Comparison of ENCODE assay signal across 8 cellular contexts in the genomic region with DNA sequence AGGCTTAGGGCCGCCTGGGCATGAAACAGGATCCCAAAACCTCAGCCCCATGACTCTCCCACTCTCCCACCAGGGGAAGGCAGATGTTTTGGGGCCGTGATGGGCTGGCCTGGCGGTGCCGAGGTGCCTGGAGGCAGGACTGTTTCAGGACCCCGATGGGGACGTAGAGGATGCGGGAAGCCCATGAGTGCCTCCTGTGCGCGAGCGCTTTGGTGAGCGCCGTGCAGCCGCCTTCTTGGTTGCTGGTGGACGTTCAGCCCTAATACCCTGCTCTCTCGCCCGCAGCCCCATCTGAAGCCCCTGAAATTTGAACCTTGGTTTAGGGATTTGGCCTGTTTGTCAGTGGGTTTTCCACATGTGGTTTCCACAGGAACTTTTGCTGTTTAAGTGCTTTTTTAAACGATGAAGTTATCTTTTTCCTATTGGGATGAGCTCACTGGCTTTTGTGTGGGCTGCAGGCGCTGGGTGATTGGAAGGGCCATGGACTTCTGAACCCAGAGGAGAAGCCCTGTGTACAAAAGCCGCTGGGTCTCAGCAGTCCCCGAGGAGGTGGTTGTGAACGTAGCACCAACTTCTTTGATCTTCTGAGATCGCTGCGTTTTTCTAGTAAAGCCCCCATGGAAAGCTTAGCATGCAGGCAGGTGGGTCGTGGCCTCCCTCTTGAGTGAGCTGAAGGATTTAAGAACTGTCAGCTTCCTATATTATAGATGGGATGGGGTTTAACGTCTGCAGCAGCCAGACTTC.
DNase-seq lines count a peak whose midpoint lies in the region; ATAC-seq, FAIRE-seq and TF ChIP-seq lines count a peak whose summit lies in the region.
"Not testable (repeated sequence)": the region's sequence is repeated elsewhere in the genome, so short reads cannot be mapped to it uniquely, and the experiment has no call there.

No MANE protein-coding gene starts in this region.

- 0 out of 2 replicates have a peak overlapping the region, but pooled peaks have one; percentile 3 for H2AFZ ChIP-seq in SK-N-SH (ENCODE audit: low read depth)
- not testable (repeated sequence) for H2AFZ ChIP-seq in HepG2 (ENCODE audit: low read length)

- in situ Hi-C loops in brain microvascular endothelial cell (cut with HindIII; ENCODE audit: low pct_ligation_motif_present, low sequenced_read_pairs); HepG2 (cut with HindIII; ENCODE audit: extremely low pct_ligation_motif_present, low pct_unique_long_range_greater_than_20kb): not testable (repeated sequence)

- not testable (repeated sequence) for H3K27me3 ChIP-seq in SK-N-SH (ENCODE audit: insufficient read depth); brain microvascular endothelial cell (replicated peaks); heart right ventricle; HepG2 (ENCODE audit: control insufficient read depth in 1 of 2, insufficient read depth in 2 of 2, low read length in 2 of 2); skeletal muscle tissue (ENCODE audit: control insufficient read depth in 3 of 3, insufficient read depth in 3 of 3, low read length in 3 of 3); uterus

- not testable (repeated sequence) for DNase-seq in Calu3; SK-N-SH; brain microvascular endothelial cell; heart right ventricle; HepG2 (ENCODE audit: low spot score); nephron progenitor cell; uterus

- H3K9me3 ChIP-seq in SK-N-SH; heart right ventricle; HepG2 (ENCODE audit: low read length); skeletal muscle tissue (ENCODE audit: control insufficient read depth in 3 of 3, low read length in 3 of 3); uterus: not testable (repeated sequence)

- TF ChIP-seq POLR2A in HepG2 (IDR thresholded peaks at IDR 0.05; ENCODE audit: insufficient read depth in 1 of 2, low read depth in 2 of 2, low read length in 2 of 2), result peak in 1 of 2 experiments; percentile 37; a peak in 2 of 4 replicates
- TF ChIP-seq POLR2A in uterus (IDR thresholded peaks at IDR 0.05), result not testable (repeated sequence)

- H3K27ac ChIP-seq in SK-N-SH (ENCODE audit: low read depth in 2 of 2, low read length in 1 of 2) (peak overlapping the region; percentile 85 to 100), brain microvascular endothelial cell (peak overlapping the region; percentile 99), heart right ventricle (peak overlapping the region; percentile 79 to 93 (median 86)), HepG2 (ENCODE audit: extremely low read length, insufficient read depth, low read length) (peak overlapping the region; percentile 100), skeletal muscle tissue (ENCODE audit: low read depth, low read length) (peak overlapping the region; percentile 19), uterus (peak overlapping the region; percentile 82 to 93)

- not testable (repeated sequence) for H3K9me2 ChIP-seq in SK-N-SH

- peak overlapping the region; percentile 95 for H3K27ac Mint-ChIP-seq in Calu3 (ENCODE audit: unreplicated experiment)
- peak overlapping the region; percentile 57 for H3K27ac Mint-ChIP-seq in nephron progenitor cell

- not testable (repeated sequence) for TF ChIP-seq CTCF in Calu3 (IDR thresholded peaks at IDR 0.05; ENCODE audit: unreplicated experiment); SK-N-SH (IDR thresholded peaks at IDR 0.05); brain microvascular endothelial cell (IDR thresholded peaks at IDR 0.05; ENCODE audit: low read depth, low read length, missing control alignments); heart right ventricle (IDR thresholded peaks at IDR 0.05); HepG2 (CRISPR knock-in tag; IDR thresholded peaks at IDR 0.05); nephron progenitor cell (IDR thresholded peaks at IDR 0.05); uterus (IDR thresholded peaks at IDR 0.05)

- TF ChIP-seq RAD21 in SK-N-SH (IDR thresholded peaks at IDR 0.05; ENCODE audit: low read length); HepG2 (CRISPR knock-in tag; IDR thresholded peaks at IDR 0.05): not testable (repeated sequence)

- H4K20me1 ChIP-seq in SK-N-SH (ENCODE audit: insufficient read depth); HepG2 (ENCODE audit: insufficient read depth, low read length): not testable (repeated sequence)

- not testable (repeated sequence) for TF ChIP-seq EP300 in SK-N-SH (IDR thresholded peaks at IDR 0.05; ENCODE audit: borderline replicate concordance in 1 of 2, low read depth in 1 of 2, low read length in 1 of 2); HepG2 (IDR thresholded peaks at IDR 0.05; ENCODE audit: low read depth in 2 of 2, low read length in 2 of 2); HepG2 (CRISPR knock-in tag; IDR thresholded peaks at IDR 0.05; ENCODE audit: borderline replicate concordance)

- H3K9me3 Mint-ChIP-seq in Calu3 (ENCODE audit: low read depth, unreplicated experiment); nephron progenitor cell: not testable (repeated sequence)

- POLR2A ChIA-PET in SK-N-SH (lab: Yijun Ruan, JAX), result not testable (repeated sequence)
- POLR2A ChIA-PET in HepG2 (lab: Yijun Ruan, JAX), result interaction anchor here (1.5 kb wide), 1 partner anchor 76 kb away, joined by 5 read pairs; no protein-coding TSS in a partner anchor

- not testable (repeated sequence) for H3K4me3 ChIP-seq in SK-N-SH (ENCODE audit: low read depth in 2 of 2, low read length in 1 of 2); brain microvascular endothelial cell (ENCODE audit: low read depth, low read length); skeletal muscle tissue (ENCODE audit: low read length in 3 of 3); uterus
- peak overlapping the region in 3 of 10 donors; percentile 0 to 46 (median 24) for H3K4me3 ChIP-seq in heart right ventricle
- peak overlapping the region; percentile 69 to 88 (median 78); a peak in 5 of 6 replicates for H3K4me3 ChIP-seq in HepG2 (replicated peaks in 1 of 3; ENCODE audit: insufficient read depth in 1 of 3, low read depth in 2 of 3, low read length in 3 of 3)

- intact Hi-C loops in Calu3 (cut with micrococcal nuclease; ENCODE audit: unreplicated experiment); heart right ventricle (cut with DNase I); uterus (cut with DNase I; ENCODE audit: low total_unique reads): not testable (repeated sequence)
- intact Hi-C loops in HepG2 (cut with micrococcal nuclease; ENCODE audit: unreplicated experiment), result loop anchor here (10.0 kb wide), 1 partner anchor 54 kb away; no protein-coding TSS in a partner anchor

- H3K27me3 Mint-ChIP-seq in Calu3 (ENCODE audit: unreplicated experiment); nephron progenitor cell (ENCODE audit: low read depth, poor library complexity): not testable (repeated sequence)

- CTCF ChIA-PET in Calu3 (lab: Charles Lee); SK-N-SH (lab: Yijun Ruan, JAX); HepG2 (lab: Yijun Ruan, JAX; ENCODE audit: low intra/inter-chr PET ratio, low total read pairs): not testable (repeated sequence)

- 97% methylated on average over 21 of the region's 25 CpGs for WGBS in SK-N-SH (ENCODE audit: low lambda C conversion rate)
- 67 to 77% methylated on average over 22 to 24 of the region's 25 CpGs for WGBS in heart right ventricle, 2 donors
- WGBS in HepG2 (ENCODE audit: low lambda C conversion rate), result 42% methylated on average over 9 of the region's 25 CpGs

- H3K4me2 ChIP-seq in SK-N-SH (peak overlapping the region; percentile 71), HepG2 (ENCODE audit: low read depth, low read length) (peak overlapping the region; percentile 100)

- H3K36me3 ChIP-seq in SK-N-SH (replicated peaks in 1 of 2; ENCODE audit: control insufficient read depth in 1 of 2, insufficient read depth in 2 of 2, low read length in 1 of 2); brain microvascular endothelial cell (replicated peaks); heart right ventricle; HepG2 (replicated peaks in 1 of 2; ENCODE audit: control insufficient read depth in 1 of 2, insufficient read depth in 2 of 2, low read length in 2 of 2); skeletal muscle tissue (ENCODE audit: control insufficient read depth in 3 of 3, insufficient read depth in 3 of 3, low read length in 3 of 3); uterus: not testable (repeated sequence)

- H3K9ac ChIP-seq in SK-N-SH, result peak overlapping the region; percentile 91
- H3K9ac ChIP-seq in HepG2 (ENCODE audit: insufficient read depth, low read depth, low read length), result peak overlapping the region; percentile 95
- peak overlapping the region in 1 of 3 donors; percentile 16 for H3K9ac ChIP-seq in skeletal muscle tissue (ENCODE audit: low read depth in 1 of 3, low read length in 3 of 3)

- H3K4me1 Mint-ChIP-seq in Calu3 (ENCODE audit: low read depth, unreplicated experiment), result peaks cover 56% of the 10 kb centered on the region
- H3K4me1 Mint-ChIP-seq in nephron progenitor cell, result peaks cover 48% of the 10 kb centered on the region

- H3F3A ChIP-seq in SK-N-SH (replicated peaks; ENCODE audit: insufficient read depth), result peaks cover 16% of the 10 kb centered on the region

- not testable (repeated sequence) for H3K79me2 ChIP-seq in SK-N-SH (ENCODE audit: insufficient read depth); HepG2 (ENCODE audit: insufficient read depth, low read length)

- not testable (repeated sequence) for ATAC-seq in heart right ventricle
- ATAC-seq in HepG2, result peak; percentile 64

- peaks cover 83% of the 10 kb centered on the region for H3K36me3 Mint-ChIP-seq in Calu3 (ENCODE audit: insufficient read depth, unreplicated experiment)
- not testable (repeated sequence) for H3K36me3 Mint-ChIP-seq in nephron progenitor cell (ENCODE audit: low read depth)

- not testable (repeated sequence) for BruUV-seq in Calu3 (replicated peaks; lab: Mats Ljungman, UMichigan)
- TSS peak; percentile 66 for BruUV-seq in HepG2 (replicated peaks; lab: Mats Ljungman, UMichigan)

- H3K4me3 Mint-ChIP-seq in Calu3 (ENCODE audit: low read depth, unreplicated experiment) (peak overlapping the region; percentile 73), nephron progenitor cell (peak overlapping the region; percentile 8)

- peak; percentile 83 for FAIRE-seq in HepG2 (lab: Jason Lieb, UNC)

- H3K4me1 ChIP-seq in SK-N-SH (ENCODE audit: control insufficient read depth in 1 of 2, insufficient read depth in 2 of 2, low read depth in 1 of 2, low read length in 1 of 2), result peaks cover 36 to 61% of the 10 kb centered on the region in 2 experiments
- H3K4me1 ChIP-seq in heart right ventricle, result peaks cover 14 to 68% (median 33%) of the 10 kb centered on the region in 9 donors
- peaks cover 94% of the 10 kb centered on the region for H3K4me1 ChIP-seq in HepG2 (ENCODE audit: insufficient read depth, low read length)
- H3K4me1 ChIP-seq in skeletal muscle tissue (ENCODE audit: control insufficient read depth in 3 of 3, insufficient read depth in 3 of 3, low read length in 3 of 3), result peaks cover 4 to 15% (median 8%) of the 10 kb centered on the region in 3 donors
- peaks cover 3 to 13% of the 10 kb centered on the region in 2 donors for H3K4me1 ChIP-seq in uterus

Comparison
In these comparisons a context has a peak if more than half of its experiments do, and no peak if none do; other contexts are left out.
1. H3K27ac ChIP-seq: peak in every context shown above with its lines; median percentile 100 in HepG2; 99 in brain microvascular endothelial cell; 92 in SK-N-SH; 88 in uterus; 86 in heart right ventricle; 19 in skeletal muscle tissue.